In the genomic region with DNA sequence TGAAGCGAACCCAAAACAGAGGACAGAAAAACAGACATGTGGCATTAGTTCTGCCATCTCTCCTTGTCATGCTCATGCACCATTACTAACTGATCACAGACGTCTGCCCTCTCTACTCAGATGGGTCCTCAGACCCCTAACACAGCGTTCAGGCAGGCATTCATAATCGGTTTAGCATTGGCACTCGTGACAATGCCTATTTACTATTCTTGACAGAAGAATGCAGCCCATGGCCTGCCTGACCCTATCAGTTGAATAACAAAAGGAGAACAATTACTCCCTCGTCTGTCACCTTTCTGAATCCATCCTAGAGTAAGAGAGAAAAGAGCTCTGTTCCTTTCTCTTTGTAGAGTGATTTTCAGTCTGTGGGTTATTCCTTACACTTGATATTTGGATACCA, we compare ENCODE assay signal across 15 cellular contexts.
A peak's percentile ranks its signal among the peaks of the same experiment; 100 is the strongest.
DNase-seq lines count a peak whose midpoint lies in the region; TF ChIP-seq lines count a peak whose summit lies in the region.
"Had no signal": no experiment of that assay in that cellular context is flagged by ENCODE, and none has a peak within 500 bp of the region (broad histone marks: within the 10 kb centered on the region; RNA-seq: fewer than 3 reads in every experiment).

No MANE protein-coding gene starts in this region.

- TF ChIP-seq POLR2A in esophagus muscularis mucosa (IDR thresholded peaks at IDR 0.05; ENCODE audit: low read depth) (no peak), uterus (IDR thresholded peaks at IDR 0.05) (no peak)

- H3K27ac ChIP-seq in esophagus muscularis mucosa (replicated peaks in 1 of 4) (no peak overlapping the region), substantia nigra (ENCODE audit: low read depth, low read length, poor library complexity, severe bottlenecking) (peak overlapping the region; percentile 5), uterus (no peak overlapping the region)
- H3K27ac ChIP-seq: RWPE1 had no signal

- no peak for TF ChIP-seq EP300 in esophagus muscularis mucosa (IDR thresholded peaks at IDR 0.05)

- CTCF ChIA-PET in Calu3 (lab: Charles Lee), result no interaction called here

- intact Hi-C loops in esophagus muscularis mucosa (cut with DNase I), result no loop called here
- intact Hi-C loops in uterus (cut with DNase I; ENCODE audit: low total_unique reads), result no loop called here
- intact Hi-C loops in Calu3 (cut with micrococcal nuclease; ENCODE audit: unreplicated experiment), result no loop called here

- peaks cover 32% of the 10 kb centered on the region for H3K27me3 Mint-ChIP-seq in Calu3 (ENCODE audit: unreplicated experiment)
- H3K27me3 Mint-ChIP-seq: CD8-positive, alpha-beta memory T cell had no signal

- H3K27ac Mint-ChIP-seq in Calu3 (ENCODE audit: unreplicated experiment), result no peak overlapping the region
- H3K27ac Mint-ChIP-seq: CD8-positive, alpha-beta memory T cell had no signal

- H3K27me3 ChIP-seq in H7 (ENCODE audit: control insufficient read depth, insufficient read depth, low read length) (no peaks in the 10 kb centered on the region), esophagus muscularis mucosa (no peaks in the 10 kb centered on the region), uterus (no peaks in the 10 kb centered on the region)
- H3K27me3 ChIP-seq: BE2C had no signal

- no peaks in the 10 kb centered on the region for H3K36me3 Mint-ChIP-seq in Calu3 (ENCODE audit: insufficient read depth, unreplicated experiment)
- H3K36me3 Mint-ChIP-seq: CD8-positive, alpha-beta memory T cell had no signal

- H3K4me3 ChIP-seq in H7 (ENCODE audit: insufficient read depth, low read depth, low read length) (no peak overlapping the region), esophagus muscularis mucosa (no peak overlapping the region), uterus (no peak overlapping the region)

- no peaks in the 10 kb centered on the region for H3K9me3 ChIP-seq in esophagus muscularis mucosa
- H3K9me3 ChIP-seq in uterus, result no peaks in the 10 kb centered on the region
- H3K9me3 ChIP-seq: BE2C had no signal

- H3K4me3 Mint-ChIP-seq in Calu3 (ENCODE audit: low read depth, unreplicated experiment), result no peak overlapping the region
- H3K4me3 Mint-ChIP-seq: CD8-positive, alpha-beta memory T cell had no signal

- peak; percentile 34 for DNase-seq in H7
- peak; percentile 54 for DNase-seq in NCI-H69 (lab: John Stamatoyannopoulos, UW)
- peak; percentile 37 for DNase-seq in esophagus muscularis mucosa (ENCODE audit: extremely low spot score)
- no peak for DNase-seq in substantia nigra (lab: John Stamatoyannopoulos, UW)
- DNase-seq in dermis blood vessel endothelial cell, result no peak
- no peak for DNase-seq in uterus
- DNase-seq in Calu3, result no peak
- DNase-seq: BE2C; CD8-positive, alpha-beta memory T cell; KBM-7; NCI-H1092 treated with DMSO at 0.1 percent for 48 hours; NCI-H187; NCI-H2171; NCI-H510A treated with DMSO at 0.1 percent for 48 hours had no signal

- H3K4me1 ChIP-seq in esophagus muscularis mucosa (no peaks in the 10 kb centered on the region), uterus (no peaks in the 10 kb centered on the region)

- no TSS peak for BruUV-seq in Calu3 (replicated peaks; lab: Mats Ljungman, UMichigan)

- no peaks in the 10 kb centered on the region for H3K36me3 ChIP-seq in H7 (replicated peaks; ENCODE audit: control insufficient read depth, insufficient read depth, low read length)
- no peaks in the 10 kb centered on the region for H3K36me3 ChIP-seq in esophagus muscularis mucosa
- H3K36me3 ChIP-seq in uterus, result no peaks in the 10 kb centered on the region
- H3K36me3 ChIP-seq: BE2C had no signal

- H3K4me1 Mint-ChIP-seq in Calu3 (ENCODE audit: low read depth, unreplicated experiment), result no peaks in the 10 kb centered on the region
- H3K4me1 Mint-ChIP-seq: CD8-positive, alpha-beta memory T cell had no signal

- TF ChIP-seq CTCF in esophagus muscularis mucosa (IDR thresholded peaks at IDR 0.05) (no peak), uterus (IDR thresholded peaks at IDR 0.05) (no peak), Calu3 (IDR thresholded peaks at IDR 0.05; ENCODE audit: unreplicated experiment) (no peak)

- H3K9me3 Mint-ChIP-seq in Calu3 (ENCODE audit: low read depth, unreplicated experiment), result no peaks in the 10 kb centered on the region
- H3K9me3 Mint-ChIP-seq: CD8-positive, alpha-beta memory T cell had no signal

- WGBS in esophagus muscularis mucosa, result 78% methylated on average over 6 of the region's 6 CpGs

Comparison
In these comparisons a context has a peak if more than half of its experiments do, and no peak if none do; other contexts are left out.
1. DNase-seq: peak in H7 (single experiment), NCI-H69 (single experiment) and esophagus muscularis mucosa (single experiment); none in substantia nigra (0 of 49), dermis blood vessel endothelial cell (single experiment), uterus (0 of 2) and Calu3 (single experiment).